Comparison of ENCODE assay signal across 15 cellular contexts in genomic region chr7:16260236-16260728, GRCh38.
DNase-seq lines count a peak whose midpoint lies in the region; ATAC-seq and TF ChIP-seq lines count a peak whose summit lies in the region.
"Had no signal": no experiment of that assay in that cellular context is flagged by ENCODE, and none has a peak within 500 bp of the region (broad histone marks: within the 10 kb centered on the region; RNA-seq: fewer than 3 reads in every experiment).

No MANE protein-coding gene starts in this region.

- H3K9me3 Mint-ChIP-seq in GM23338 (peaks cover 9% of the 10 kb centered on the region; the same call in 1 of the 3 replicates), chondrocyte (ENCODE audit: low read depth) (peaks cover 9% of the 10 kb centered on the region), endothelial cell (ENCODE audit: unreplicated experiment) (no peaks in the 10 kb centered on the region)

- TF ChIP-seq CTCF in GM23338 (conservative IDR thresholded peaks at IDR 0.05; ENCODE audit: low read depth in 2 of 2) (no peak), chondrocyte (IDR thresholded peaks at IDR 0.05) (no peak), endothelial cell (IDR thresholded peaks at IDR 0.05; ENCODE audit: unreplicated experiment) (no peak), A673 (conservative IDR thresholded peaks at IDR 0.05; ENCODE audit: low read depth, low read length) (no peak)

- ATAC-seq in GM19025 (IDR thresholded peaks at IDR 0.05; ENCODE audit: low read depth, unreplicated experiment) (peak; percentile 64), GM23338 (no peak), HG03460 (IDR thresholded peaks at IDR 0.05; ENCODE audit: unreplicated experiment) (peak; percentile 90), GM18858 (IDR thresholded peaks at IDR 0.05; ENCODE audit: unreplicated experiment) (no peak)
- ATAC-seq: Panc1; stimulated activated naive B cell treated with anti-CD40 and anti-IgM and Interleukin-4, amounts not matched to agents 10 μg/mL and 1 μg/mL and 100 μg/mL, for 72 hours had no signal

- DNase-seq in GM23338 (ENCODE audit: low spot score) (no peak), chondrocyte (ENCODE audit: low spot score) (no peak), endothelial cell (ENCODE audit: low spot score) (no peak), A673 (ENCODE audit: low spot score) (no peak)
- no peak for DNase-seq in activated naive CD4-positive, alpha-beta T cell (lab: John Stamatoyannopoulos, UW)
- DNase-seq: activated naive CD4-positive, alpha-beta T cell treated with anti-CD3 and anti-CD28 coated beads for 36 hours; effector CD8-positive, alpha-beta T cell; naive B cell; NCI-H187; small intestine; stimulated activated naive B cell treated with anti-CD40 and anti-IgM and Interleukin-4, amounts not matched to agents 10 μg/mL and 1 μg/mL and 100 μg/mL, for 72 hours had no signal

- no peak overlapping the region for H3K4me2 ChIP-seq in GM23338

- H3K4me3 Mint-ChIP-seq in GM23338 (no peak overlapping the region), chondrocyte (ENCODE audit: unreplicated experiment) (no peak overlapping the region), endothelial cell (ENCODE audit: unreplicated experiment) (no peak overlapping the region)
- H3K4me3 Mint-ChIP-seq: activated naive CD4-positive, alpha-beta T cell treated with anti-CD3 and anti-CD28 coated beads for 36 hours; naive B cell; stimulated activated naive B cell treated with anti-CD40 and anti-IgM and Interleukin-4, amounts not matched to agents 10 μg/mL and 1 μg/mL and 100 μg/mL, for 72 hours had no signal

- no peaks in the 10 kb centered on the region for H4K20me1 ChIP-seq in GM23338 (replicated peaks; ENCODE audit: insufficient read depth)

- H3K4me3 ChIP-seq in GM23338, result no peak overlapping the region
- no peak overlapping the region for H3K4me3 ChIP-seq in A673 (ENCODE audit: low read depth, low read length, poor library complexity, severe bottlenecking)

- H3K4me1 Mint-ChIP-seq in GM23338 (peaks cover 3% of the 10 kb centered on the region; the same call in 2 of the 3 replicates), chondrocyte (ENCODE audit: low read depth) (peaks cover 16% of the 10 kb centered on the region), endothelial cell (ENCODE audit: unreplicated experiment) (no peaks in the 10 kb centered on the region)
- H3K4me1 Mint-ChIP-seq: naive B cell; stimulated activated naive B cell treated with anti-CD40 and anti-IgM and Interleukin-4, amounts not matched to agents 10 μg/mL and 1 μg/mL and 100 μg/mL, for 72 hours had no signal

- intact Hi-C loops in A673 (cut with micrococcal nuclease; ENCODE audit: unreplicated experiment), result no loop called here

- no TSS peak for BruUV-seq in A673 (replicated peaks; lab: Mats Ljungman, UMichigan)

- no peaks in the 10 kb centered on the region for H3K27me3 ChIP-seq in GM23338 (ENCODE audit: insufficient read depth)
- H3K27me3 ChIP-seq in A673 (replicated peaks; ENCODE audit: insufficient read depth, low read depth, low read length, poor library complexity), result peaks cover 7% of the 10 kb centered on the region

- no peaks in the 10 kb centered on the region for H3F3A ChIP-seq in GM23338 (replicated peaks; ENCODE audit: low read depth)

- H3K27ac Mint-ChIP-seq in GM23338 (peak overlapping the region; percentile 21; the same call in 1 of the 2 replicates), chondrocyte (ENCODE audit: unreplicated experiment) (peak overlapping the region; percentile 25), endothelial cell (ENCODE audit: unreplicated experiment) (no peak overlapping the region)
- H3K27ac Mint-ChIP-seq: activated naive CD4-positive, alpha-beta T cell treated with anti-CD3 and anti-CD28 coated beads for 36 hours; naive B cell; stimulated activated naive B cell treated with anti-CD40 and anti-IgM and Interleukin-4, amounts not matched to agents 10 μg/mL and 1 μg/mL and 100 μg/mL, for 72 hours had no signal

- H2AFZ ChIP-seq in GM23338, result no peak overlapping the region

- peaks cover 1% of the 10 kb centered on the region; the same call in 1 of the 3 replicates for H3K36me3 Mint-ChIP-seq in GM23338 (ENCODE audit: low read depth)
- peaks cover 13% of the 10 kb centered on the region for H3K36me3 Mint-ChIP-seq in chondrocyte (ENCODE audit: low read depth)
- peaks cover 3% of the 10 kb centered on the region for H3K36me3 Mint-ChIP-seq in endothelial cell (ENCODE audit: low read depth, unreplicated experiment)
- H3K36me3 Mint-ChIP-seq: naive B cell had no signal

- CTCF ChIA-PET in A673 (lab: Charles Lee), result no interaction called here

- POLR2A ChIA-PET in A673 (lab: Charles Lee; ENCODE audit: low non-redundant PET), result no interaction called here

- no peaks in the 10 kb centered on the region for H3K79me2 ChIP-seq in GM23338 (replicated peaks; ENCODE audit: insufficient read depth)

- H3K4me1 ChIP-seq in GM23338 (ENCODE audit: insufficient read depth) (no peaks in the 10 kb centered on the region; the same call in 1 of the 2 replicates), A673 (ENCODE audit: insufficient read depth, low read length, poor library complexity, severe bottlenecking) (no peaks in the 10 kb centered on the region)

- H3K36me3 ChIP-seq in GM23338 (ENCODE audit: insufficient read depth) (no peaks in the 10 kb centered on the region), A673 (ENCODE audit: insufficient read depth, low read length, poor library complexity, severe bottlenecking) (no peaks in the 10 kb centered on the region)

- no peaks in the 10 kb centered on the region for H3K9me2 ChIP-seq in GM23338 (ENCODE audit: insufficient read depth)

- H3K27me3 Mint-ChIP-seq in GM23338 (ENCODE audit: insufficient read depth, low read depth, poor library complexity) (no peaks in the 10 kb centered on the region), chondrocyte (ENCODE audit: low read depth) (no peaks in the 10 kb centered on the region), endothelial cell (ENCODE audit: unreplicated experiment) (peaks cover 3% of the 10 kb centered on the region)
- H3K27me3 Mint-ChIP-seq: naive B cell; stimulated activated naive B cell treated with anti-CD40 and anti-IgM and Interleukin-4, amounts not matched to agents 10 μg/mL and 1 μg/mL and 100 μg/mL, for 72 hours had no signal

- no peak overlapping the region for H3K27ac ChIP-seq in GM23338 (ENCODE audit: low read depth)
- H3K27ac ChIP-seq in A673 (ENCODE audit: low read depth, low read length, poor library complexity, severe bottlenecking), result no peak overlapping the region

- no peaks in the 10 kb centered on the region for H3K9me3 ChIP-seq in A673 (ENCODE audit: low read depth, low read length, poor library complexity, severe bottlenecking)

TF ChIP-seq in GM23338, 12 proteins besides CTCF, POLR2A, EP300 and RAD21 (continues in another document):
- TF ChIP-seq JUNB (IDR thresholded peaks at IDR 0.05; ENCODE audit: unreplicated experiment) (no peak), REST (IDR thresholded peaks at IDR 0.05; ENCODE audit: unreplicated experiment) (no peak), CREB1 (CRISPR knock-in tag; IDR thresholded peaks at IDR 0.05; ENCODE audit: low read depth) (no peak)

Comparison
In these comparisons a context has a peak if more than half of its experiments do, and no peak if none do; other contexts are left out.
1. ATAC-seq: peak in GM19025 (single experiment) and HG03460 (single experiment); none in GM23338 (single experiment) and GM18858 (single experiment).